ENCODE assay signal across 8 cellular contexts in the genomic region with DNA sequence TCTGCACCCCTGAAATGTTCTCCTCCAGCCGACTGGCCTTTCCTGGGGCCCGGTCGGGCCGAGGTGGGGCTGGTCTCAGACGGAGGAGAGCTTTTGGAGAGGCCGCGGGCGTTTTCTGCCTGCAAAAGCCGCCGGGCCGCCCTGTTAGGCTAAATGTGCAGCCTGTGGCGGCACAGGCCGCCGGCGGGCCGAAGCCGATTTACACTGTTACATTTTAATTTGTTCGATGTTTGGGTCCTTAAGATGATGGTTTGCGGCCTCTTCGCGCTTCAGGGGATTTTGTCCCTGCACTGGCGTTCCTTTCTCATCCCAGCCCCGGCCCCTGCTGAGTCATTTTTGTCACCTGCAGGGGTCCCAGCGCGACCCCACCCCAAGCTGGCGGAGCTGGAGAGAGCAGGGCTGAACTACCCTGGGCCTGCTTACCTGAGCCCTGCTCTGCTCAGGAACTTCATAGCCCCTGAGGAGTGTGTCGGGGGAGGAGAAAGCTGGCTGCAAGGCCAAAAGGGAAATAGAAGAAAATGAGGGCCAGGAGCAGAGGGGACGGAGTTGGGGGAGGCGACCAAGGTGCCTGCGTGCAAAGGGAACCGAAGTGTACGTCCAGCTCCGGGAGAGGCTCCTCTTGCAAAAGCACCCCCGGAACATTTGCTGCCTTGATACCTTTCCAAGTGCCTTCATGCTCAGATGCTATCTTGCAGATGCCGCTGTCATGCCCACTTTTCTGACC. TPM values are rescaled to one million over a fixed set of nuclear protein-coding genes. Genes with fewer than 3 reads are reported as not detected.
DNase-seq lines count a peak whose midpoint lies in the region; ATAC-seq, FAIRE-seq and TF ChIP-seq lines count a peak whose summit lies in the region.

No MANE protein-coding gene starts in this region.

- DNase-seq in AG09309 (ENCODE audit: low read depth): no peak
- DNase-seq in activated CD4-positive, alpha-beta memory T cell treated with anti-CD3 and anti-CD28 coated beads for 36 hours: peak; percentile 11
- DNase-seq in fibroblast of pulmonary artery (ENCODE audit: low read depth): peak; percentile 29
- no peak for DNase-seq in frontal cortex (ENCODE audit: low spot score in 2 of 2)
- no peak for DNase-seq in GM13977 (ENCODE audit: low spot score)

- H3K36me3 ChIP-seq in KOPT-K1 (ENCODE audit: insufficient read depth, low read length): peaks cover 26% of the 10 kb centered on the region
- H3K36me3 ChIP-seq in neuron (ENCODE audit: insufficient read depth, low read length): peaks cover 8% of the 10 kb centered on the region

- H3K27ac Mint-ChIP-seq in activated CD4-positive, alpha-beta memory T cell treated with anti-CD3 and anti-CD28 coated beads for 36 hours: peak overlapping the region; percentile 64

- in situ Hi-C loops in GM13977 (cut with MboI; ENCODE audit: low pct_unique_long_range_greater_than_20kb, low sequenced_read_pairs, unreplicated experiment): no loop called here

- intact Hi-C loops in activated CD4-positive, alpha-beta memory T cell treated with anti-CD3 and anti-CD28 coated beads for 36 hours (cut with micrococcal nuclease): loop anchor here (1.0 kb wide), 2 partner anchors 85 to 152 kb away; a partner anchor contains a TSS

- peaks cover 18% of the 10 kb centered on the region for H3K36me3 Mint-ChIP-seq in activated CD4-positive, alpha-beta memory T cell treated with anti-CD3 and anti-CD28 coated beads for 36 hours

- TF ChIP-seq CTCF in AG09309 (IDR thresholded peaks at IDR 0.05; ENCODE audit: control insufficient read depth, insufficient read depth, low read depth, low read length, missing control alignments): no peak
- no peak for TF ChIP-seq CTCF in fibroblast of pulmonary artery (IDR thresholded peaks at IDR 0.05; ENCODE audit: low read length, missing control alignments)
- TF ChIP-seq CTCF in GM13977 (IDR thresholded peaks at IDR 0.05; ENCODE audit: extremely low read depth, insufficient read depth, missing control alignments): no peak

- peaks cover 21% of the 10 kb centered on the region for H3K27me3 ChIP-seq in neuron (ENCODE audit: insufficient read depth, low read length)

- peaks cover 21% of the 10 kb centered on the region for H3K4me1 ChIP-seq in neuron (ENCODE audit: insufficient read depth, low read length)

- peak; percentile 25 for ATAC-seq in GM19035 (IDR thresholded peaks at IDR 0.05; ENCODE audit: unreplicated experiment)

- H3K4me3 Mint-ChIP-seq in activated CD4-positive, alpha-beta memory T cell treated with anti-CD3 and anti-CD28 coated beads for 36 hours: peak overlapping the region; percentile 60

- CTCF ChIA-PET in activated CD4-positive, alpha-beta memory T cell treated with anti-CD3 and anti-CD28 coated beads for 36 hours (lab: Charles Lee): interaction anchor here (2.8 kb wide), 1 partner anchor 12 kb away, joined by 15 read pairs; no protein-coding TSS in a partner anchor

- peaks cover 21% of the 10 kb centered on the region for H3K4me1 Mint-ChIP-seq in activated CD4-positive, alpha-beta memory T cell treated with anti-CD3 and anti-CD28 coated beads for 36 hours (ENCODE audit: low read depth)

- no peak for FAIRE-seq in frontal cortex (lab: Jason Lieb, UNC)

- H3K4me3 ChIP-seq in AG09309 (ENCODE audit: control insufficient read depth, low read depth, low read length) (peak overlapping the region; percentile 55), fibroblast of pulmonary artery (replicated peaks; ENCODE audit: low read depth, low read length) (peak overlapping the region; percentile 48), neuron (ENCODE audit: low read length) (peak overlapping the region; percentile 87)

- POLR2A ChIA-PET in activated CD4-positive, alpha-beta memory T cell treated with anti-CD3 and anti-CD28 coated beads for 36 hours (lab: Charles Lee): interaction anchor here (1.4 kb wide), 1 partner anchor 9 kb away, joined by 5 read pairs; no protein-coding TSS in a partner anchor

- peak overlapping the region; percentile 88 for H3K27ac ChIP-seq in KOPT-K1 (ENCODE audit: low read depth, low read length, poor library complexity, severe bottlenecking)

- H2AFZ ChIP-seq in neuron (ENCODE audit: low read depth, low read length): peak overlapping the region; percentile 99

- H3K27me3 Mint-ChIP-seq in activated CD4-positive, alpha-beta memory T cell treated with anti-CD3 and anti-CD28 coated beads for 36 hours: no peaks in the 10 kb centered on the region

- no peaks in the 10 kb centered on the region for H3K9me3 Mint-ChIP-seq in activated CD4-positive, alpha-beta memory T cell treated with anti-CD3 and anti-CD28 coated beads for 36 hours

- H3K9me3 ChIP-seq in KOPT-K1 (ENCODE audit: insufficient read depth, low read length, poor library complexity, severe bottlenecking) (no peaks in the 10 kb centered on the region), neuron (ENCODE audit: low read length) (no peaks in the 10 kb centered on the region)

RNA-seq across cellular contexts. Expression of a gene that starts 0.9 kb away (rescaled TPM):
- 100 to 1,000 TPM; 213 to 216 TPM for total RNA-seq in activated CD4-positive, alpha-beta memory T cell treated with anti-CD3 and anti-CD28 coated beads for 36 hours
- 84.8 TPM for total RNA-seq in frontal cortex

Comparison
In these comparisons a context has a peak if more than half of its experiments do, and no peak if none do; other contexts are left out.
1. DNase-seq: peak in activated CD4-positive, alpha-beta memory T cell treated with anti-CD3 and anti-CD28 coated beads for 36 hours (single experiment) and fibroblast of pulmonary artery (single experiment); none in AG09309 (single experiment), frontal cortex (0 of 2) and GM13977 (single experiment).
2. Peak in every context shown above with its lines, with median percentiles within 50 percentile points of each other: H3K4me3 ChIP-seq.